ENCODE assay signal across 1 cellular context in the genomic region with DNA sequence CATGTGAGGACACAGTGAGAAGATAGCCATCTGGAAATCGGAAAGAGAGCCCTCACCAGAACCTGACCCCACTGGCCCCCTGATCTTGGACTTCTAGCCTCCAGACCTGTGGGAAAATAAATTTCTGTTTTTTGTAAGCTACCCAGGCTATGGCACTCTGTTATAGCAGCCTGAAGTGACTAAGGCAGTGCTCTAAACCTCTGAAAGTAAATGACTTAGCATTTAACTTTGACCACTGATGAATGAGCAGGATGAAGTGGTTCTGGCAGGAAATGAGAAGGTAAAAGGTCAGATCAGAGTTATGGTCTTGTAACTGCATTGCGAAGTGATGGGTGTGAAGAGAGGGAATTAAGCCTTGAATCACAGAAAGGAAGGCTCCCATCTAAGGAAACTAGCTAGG.
TF ChIP-seq lines count a peak whose summit lies in the region.

No MANE protein-coding gene starts in this region.

TF ChIP-seq in SK-N-SH, 30 proteins besides CTCF, POLR2A, EP300 and RAD21 (continued from another document):
- TF ChIP-seq, protein P1, sequence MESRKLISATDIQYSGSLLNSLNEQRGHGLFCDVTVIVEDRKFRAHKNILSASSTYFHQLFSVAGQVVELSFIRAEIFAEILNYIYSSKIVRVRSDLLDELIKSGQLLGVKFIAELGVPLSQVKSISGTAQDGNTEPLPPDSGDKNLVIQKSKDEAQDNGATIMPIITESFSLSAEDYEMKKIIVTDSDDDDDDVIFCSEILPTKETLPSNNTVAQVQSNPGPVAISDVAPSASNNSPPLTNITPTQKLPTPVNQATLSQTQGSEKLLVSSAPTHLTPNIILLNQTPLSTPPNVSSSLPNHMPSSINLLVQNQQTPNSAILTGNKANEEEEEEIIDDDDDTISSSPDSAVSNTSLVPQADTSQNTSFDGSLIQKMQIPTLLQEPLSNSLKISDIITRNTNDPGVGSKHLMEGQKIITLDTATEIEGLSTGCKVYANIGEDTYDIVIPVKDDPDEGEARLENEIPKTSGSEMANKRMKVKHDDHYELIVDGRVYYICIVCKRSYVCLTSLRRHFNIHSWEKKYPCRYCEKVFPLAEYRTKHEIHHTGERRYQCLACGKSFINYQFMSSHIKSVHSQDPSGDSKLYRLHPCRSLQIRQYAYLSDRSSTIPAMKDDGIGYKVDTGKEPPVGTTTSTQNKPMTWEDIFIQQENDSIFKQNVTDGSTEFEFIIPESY (IDR thresholded peaks at IDR 0.05; ENCODE audit: borderline replicate concordance, low read depth): no peak
- no peak for TF ChIP-seq FOSL2 (IDR thresholded peaks at IDR 0.05; ENCODE audit: borderline replicate concordance, low read depth)
- TF ChIP-seq TCF12 (IDR thresholded peaks at IDR 0.05): no peak
- TF ChIP-seq NFIC (IDR thresholded peaks at IDR 0.05; ENCODE audit: borderline replicate concordance): no peak
- no peak for TF ChIP-seq FOXJ3 (CRISPR knock-in tag; IDR thresholded peaks at IDR 0.05)
- TF ChIP-seq CHD2 (IDR thresholded peaks at IDR 0.05; ENCODE audit: low read length, partially characterized antibody): no peak
- TF ChIP-seq, protein P2, sequence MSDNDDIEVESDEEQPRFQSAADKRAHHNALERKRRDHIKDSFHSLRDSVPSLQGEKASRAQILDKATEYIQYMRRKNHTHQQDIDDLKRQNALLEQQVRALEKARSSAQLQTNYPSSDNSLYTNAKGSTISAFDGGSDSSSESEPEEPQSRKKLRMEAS (IDR thresholded peaks at IDR 0.05; ENCODE audit: low read depth): no peak
